9 cellular contexts compared by ENCODE assay signal in genomic region chr22:44192098-44192810, GRCh38. TPM values are rescaled to one million over a fixed set of nuclear protein-coding genes. Genes with fewer than 3 reads are reported as not detected.
A peak's percentile ranks its signal among the peaks of the same experiment; 100 is the strongest.
DNase-seq lines count a peak whose midpoint lies in the region; ATAC-seq and TF ChIP-seq lines count a peak whose summit lies in the region.
"Had no signal": no experiment of that assay in that cellular context is flagged by ENCODE, and none has a peak within 500 bp of the region (broad histone marks: within the 10 kb centered on the region; RNA-seq: fewer than 3 reads in every experiment).

No MANE protein-coding gene starts in this region.

- TF ChIP-seq CTCF in foreskin keratinocyte (conservative IDR thresholded peaks at IDR 0.05), result no peak

- H3K27me3 ChIP-seq in foreskin keratinocyte, result peaks cover 6% of the 10 kb centered on the region

- H3K27ac ChIP-seq in foreskin keratinocyte, result no peak overlapping the region

- ATAC-seq in foreskin keratinocyte (peak; percentile 54), HG02588 (IDR thresholded peaks at IDR 0.05; ENCODE audit: unreplicated experiment) (no peak)

- peak in 4 of 6 experiments; percentile 17 to 43 (median 23) for DNase-seq in stimulated activated naive CD4-positive, alpha-beta T cell (lab: John Stamatoyannopoulos, UW)
- DNase-seq in stimulated activated naive CD4-positive, alpha-beta T cell treated with Interleukin-2 at 50 U/mL for 16 hours (lab: John Stamatoyannopoulos, UW), result no peak
- DNase-seq in T-helper 2 cell (peak in 3 of 5 experiments; percentile 28 to 53 (median 31)), foreskin keratinocyte (no peak), middle frontal gyrus (ENCODE audit: extremely low spot score, low spot score) (no peak), NCI-H510A (lab: John Stamatoyannopoulos, UW) (no peak)
- DNase-seq in central memory CD4-positive, alpha-beta T cell, result no peak

- H3K4me1 ChIP-seq in foreskin keratinocyte, result no peaks in the 10 kb centered on the region

RNA-seq across cellular contexts. Expression of gene PARVG, which starts 11.5 kb away (rescaled TPM):
- total RNA-seq in foreskin keratinocyte, result not detected in 2 replicates
- not detected in 2 replicates for polyA plus RNA-seq in foreskin keratinocyte
- total RNA-seq: fibroblast of villous mesenchyme had no signal

Comparison
In these comparisons a context has a peak if more than half of its experiments do, and no peak if none do; other contexts are left out.
1. DNase-seq: peak in stimulated activated naive CD4-positive, alpha-beta T cell (4 of 6) and T-helper 2 cell (3 of 5); none in stimulated activated naive CD4-positive, alpha-beta T cell treated with Interleukin-2 at 50 U/mL for 16 hours (single experiment), foreskin keratinocyte (0 of 2), central memory CD4-positive, alpha-beta T cell (single experiment), middle frontal gyrus (single experiment) and NCI-H510A (single experiment).